Comparison of ENCODE assay signal across 34 cellular contexts in the genomic region with DNA sequence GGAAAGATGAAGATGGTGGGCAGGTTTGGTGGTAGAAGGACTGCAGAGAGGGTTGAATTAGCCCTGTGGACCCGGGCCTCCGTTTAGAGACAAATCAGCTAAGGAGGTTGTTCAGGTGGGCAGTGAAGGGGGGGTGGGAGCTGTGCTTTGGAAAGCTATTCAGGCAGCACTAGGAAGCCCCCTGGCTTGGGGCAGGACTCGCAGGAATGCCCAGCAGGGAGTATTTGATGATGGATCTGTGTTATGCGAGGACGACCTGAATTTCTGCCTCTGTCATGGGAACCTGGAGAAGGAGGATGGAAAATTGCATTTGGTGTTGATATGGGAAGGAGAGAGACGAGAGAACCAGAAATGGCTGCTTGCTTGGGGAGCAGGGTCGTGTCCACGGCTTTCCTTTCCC. TPM values are rescaled to one million over a fixed set of nuclear protein-coding genes. Genes with fewer than 3 reads are reported as not detected.
"Had no signal": no experiment of that assay in that cellular context is flagged by ENCODE, and none has a peak within 500 bp of the region (broad histone marks: within the 10 kb centered on the region; RNA-seq: fewer than 3 reads in every experiment).

No MANE protein-coding gene starts in this region.

- H3K9me3 ChIP-seq: ascending aorta, gastrocnemius medialis, heart left ventricle had no signal

- H3K36me3 Mint-ChIP-seq: activated CD4-positive, alpha-beta memory T cell treated with anti-CD3 and anti-CD28 coated beads for 36 hours; activated naive CD4-positive, alpha-beta T cell treated with anti-CD3 and anti-CD28 coated beads, Interleukin-2, amount 10 ng/mL, durations not matched to agents 7 days and 5 days; activated naive CD4-positive, alpha-beta T cell treated with anti-CD3 and anti-CD28 coated beads, Interleukin-2, amount 50 U/mL, for 72 hours; activated naive CD8-positive, alpha-beta T cell treated with anti-CD3 and anti-CD28 coated beads, Interleukin-2, amount 10 ng/mL, durations not matched to agents 7 days and 5 days had no signal

- H3K27me3 ChIP-seq: ascending aorta, brain microvascular endothelial cell, foreskin keratinocyte, gastrocnemius medialis, heart left ventricle had no signal

- H3K27ac Mint-ChIP-seq: activated CD4-positive, alpha-beta memory T cell treated with anti-CD3 and anti-CD28 coated beads for 36 hours; activated CD4-positive, alpha-beta T cell treated with anti-CD3 and anti-CD28 coated beads for 36 hours; activated CD4-positive, alpha-beta T cell treated with anti-CD3 and anti-CD28 coated beads, Interleukin-2, amount 10 ng/mL, durations not matched to agents 24 days and 14 days; activated CD8-positive, alpha-beta T cell treated with anti-CD3 and anti-CD28 coated beads, Interleukin-2, amount 10 ng/mL, durations not matched to agents 7 days and 5 days; activated naive CD4-positive, alpha-beta T cell treated with anti-CD3 and anti-CD28 coated beads, Interleukin-2, amount 10 ng/mL, durations not matched to agents 7 days and 5 days; activated naive CD4-positive, alpha-beta T cell treated with anti-CD3 and anti-CD28 coated beads, Interleukin-2, amount 50 U/mL, for 72 hours; activated naive CD8-positive, alpha-beta T cell treated with anti-CD3 and anti-CD28 coated beads, Interleukin-2, amount 10 ng/mL, durations not matched to agents 7 days and 5 days; activated T-cell treated with anti-CD3 and anti-CD28 coated beads, Interleukin-2, amount 50 U/mL, for 24 hours; activated T-cell treated with anti-CD3 and anti-CD28 coated beads, Interleukin-2, amount 50 U/mL, for 72 hours; T-helper 2 cell treated with Interferon-gamma antibody and Interleukin-4, amounts not matched to agents 5 μg/mL and 100 μg/mL, for 36 hours had no signal

- ATAC-seq: activated CD4-positive, alpha-beta T cell treated with anti-CD3 and anti-CD28 coated beads for 36 hours; activated CD8-positive, alpha-beta T cell treated with anti-CD3 and anti-CD28 coated beads, Interleukin-2, amount 10 ng/mL, durations not matched to agents 7 days and 5 days; activated naive CD4-positive, alpha-beta T cell treated with anti-CD3 and anti-CD28 coated beads, Interleukin-2, amount 50 U/mL, for 72 hours; activated T-cell treated with anti-CD3 and anti-CD28 coated beads, Interleukin-2, amount 50 U/mL, for 72 hours; esophagus mucosa; foreskin keratinocyte; gastrocnemius medialis; heart left ventricle; T-helper 17 cell had no signal

- FAIRE-seq: colon, endometrium had no signal

- H3K4me1 Mint-ChIP-seq: activated CD4-positive, alpha-beta T cell treated with anti-CD3 and anti-CD28 coated beads for 36 hours; activated CD4-positive, alpha-beta T cell treated with anti-CD3 and anti-CD28 coated beads, Interleukin-2, amount 10 ng/mL, durations not matched to agents 24 days and 14 days; activated naive CD4-positive, alpha-beta T cell treated with anti-CD3 and anti-CD28 coated beads, Interleukin-2, amount 10 ng/mL, durations not matched to agents 7 days and 5 days; activated naive CD8-positive, alpha-beta T cell treated with anti-CD3 and anti-CD28 coated beads, Interleukin-2, amount 10 ng/mL, durations not matched to agents 7 days and 5 days; central memory CD8-positive, alpha-beta T cell had no signal

- H3K4me1 ChIP-seq: ascending aorta, foreskin keratinocyte, gastrocnemius medialis, heart left ventricle had no signal

- H3K27ac ChIP-seq: ascending aorta, brain microvascular endothelial cell, foreskin keratinocyte, gastrocnemius medialis, heart left ventricle had no signal

- H3K4me3 Mint-ChIP-seq: activated CD4-positive, alpha-beta memory T cell treated with anti-CD3 and anti-CD28 coated beads for 36 hours; activated CD4-positive, alpha-beta T cell treated with anti-CD3 and anti-CD28 coated beads for 36 hours; activated CD4-positive, alpha-beta T cell treated with anti-CD3 and anti-CD28 coated beads, Interleukin-2, amount 10 ng/mL, durations not matched to agents 24 days and 14 days; activated CD8-positive, alpha-beta T cell treated with anti-CD3 and anti-CD28 coated beads, Interleukin-2, amount 10 ng/mL, durations not matched to agents 7 days and 5 days; activated naive CD4-positive, alpha-beta T cell treated with anti-CD3 and anti-CD28 coated beads, Interleukin-2, amount 10 ng/mL, durations not matched to agents 7 days and 5 days; activated naive CD8-positive, alpha-beta T cell treated with anti-CD3 and anti-CD28 coated beads, Interleukin-2, amount 10 ng/mL, durations not matched to agents 7 days and 5 days; activated T-cell treated with anti-CD3 and anti-CD28 coated beads, Interleukin-2, amount 50 U/mL, for 24 hours; activated T-cell treated with anti-CD3 and anti-CD28 coated beads, Interleukin-2, amount 50 U/mL, for 72 hours; central memory CD8-positive, alpha-beta T cell; T-helper 17 cell; T-helper 2 cell treated with Interferon-gamma antibody and Interleukin-4, amounts not matched to agents 5 μg/mL and 100 μg/mL, for 36 hours had no signal

- H3K4me3 ChIP-seq: ascending aorta, gastrocnemius medialis, heart left ventricle had no signal

- DNase-seq: activated CD4-positive, alpha-beta memory T cell treated with anti-CD3 and anti-CD28 coated beads for 36 hours; activated CD4-positive, alpha-beta T cell treated with anti-CD3 and anti-CD28 coated beads for 36 hours; activated CD4-positive, alpha-beta T cell treated with anti-CD3 and anti-CD28 coated beads, Interleukin-2, amount 10 ng/mL, durations not matched to agents 24 days and 14 days; activated CD4-positive, CD25-positive, alpha-beta regulatory T cell; activated CD4-positive, CD25-positive, alpha-beta regulatory T cell treated with anti-CD3 and anti-CD28 coated beads, Interleukin-2, amount 50 U/mL, for 72 hours; activated CD8-positive, alpha-beta T cell treated with anti-CD3 and anti-CD28 coated beads, Interleukin-2, amount 10 ng/mL, durations not matched to agents 7 days and 5 days; activated gamma-delta T cell; activated naive CD4-positive, alpha-beta T cell; activated naive CD4-positive, alpha-beta T cell treated with anti-CD3 and anti-CD28 coated beads, Interleukin-2, amount 10 ng/mL, durations not matched to agents 7 days and 5 days; activated naive CD8-positive, alpha-beta T cell treated with anti-CD3 and anti-CD28 coated beads, Interleukin-2, amount 10 ng/mL, durations not matched to agents 7 days and 5 days; activated T-cell treated with anti-CD3 and anti-CD28 coated beads for 4 hours; activated T-cell treated with anti-CD3 and anti-CD28 coated beads, Interleukin-2, amount 50 U/mL, for 24 hours; activated T-cell treated with anti-CD3 and anti-CD28 coated beads, Interleukin-2, amount 50 U/mL, for 72 hours; brain microvascular endothelial cell; cortex of kidney; dermis blood vessel endothelial cell; effector CD4-positive, alpha-beta T cell; foreskin keratinocyte; gastrocnemius medialis; glutamatergic neuron; heart left ventricle; T-helper 1 cell; T-helper 17 cell had no signal

- H3K9me3 Mint-ChIP-seq: activated CD4-positive, alpha-beta memory T cell treated with anti-CD3 and anti-CD28 coated beads for 36 hours; activated CD4-positive, alpha-beta T cell treated with anti-CD3 and anti-CD28 coated beads, Interleukin-2, amount 10 ng/mL, durations not matched to agents 24 days and 14 days; activated naive CD4-positive, alpha-beta T cell treated with anti-CD3 and anti-CD28 coated beads, Interleukin-2, amount 10 ng/mL, durations not matched to agents 7 days and 5 days; activated naive CD4-positive, alpha-beta T cell treated with anti-CD3 and anti-CD28 coated beads, Interleukin-2, amount 50 U/mL, for 72 hours; activated naive CD8-positive, alpha-beta T cell treated with anti-CD3 and anti-CD28 coated beads, Interleukin-2, amount 10 ng/mL, durations not matched to agents 7 days and 5 days; activated T-cell treated with anti-CD3 and anti-CD28 coated beads, Interleukin-2, amount 50 U/mL, for 24 hours; activated T-cell treated with anti-CD3 and anti-CD28 coated beads, Interleukin-2, amount 50 U/mL, for 72 hours; central memory CD8-positive, alpha-beta T cell; T-helper 2 cell treated with Interferon-gamma antibody and Interleukin-4, amounts not matched to agents 5 μg/mL and 100 μg/mL, for 36 hours had no signal

- H3K36me3 ChIP-seq: ascending aorta, brain microvascular endothelial cell, gastrocnemius medialis, heart left ventricle had no signal

RNA-seq across cellular contexts. Expression of gene SPDYE4, which starts 3.5 kb away (rescaled TPM):
- total RNA-seq: activated CD4-positive, alpha-beta memory T cell treated with anti-CD3 and anti-CD28 coated beads for 36 hours; activated CD4-positive, alpha-beta T cell treated with anti-CD3 and anti-CD28 coated beads for 36 hours; activated CD4-positive, alpha-beta T cell treated with anti-CD3 and anti-CD28 coated beads, Interleukin-2, amount 10 ng/mL, durations not matched to agents 24 days and 14 days; activated CD8-positive, alpha-beta T cell treated with anti-CD3 and anti-CD28 coated beads, Interleukin-2, amount 10 ng/mL, durations not matched to agents 7 days and 5 days; activated naive CD4-positive, alpha-beta T cell treated with anti-CD3 and anti-CD28 coated beads, Interleukin-2, amount 50 U/mL, for 72 hours; activated naive CD8-positive, alpha-beta T cell treated with anti-CD3 and anti-CD28 coated beads, Interleukin-2, amount 10 ng/mL, durations not matched to agents 7 days and 5 days; activated T-cell treated with anti-CD3 and anti-CD28 coated beads, Interleukin-2, amount 50 U/mL, for 72 hours; ascending aorta; bronchial epithelial cell; cardiac septum; cerebellum; dermis blood vessel endothelial cell; epithelial cell of proximal tubule; esophagus mucosa; foreskin keratinocyte; gastrocnemius medialis; heart left ventricle; T-helper 17 cell had no signal
- polyA plus RNA-seq: foreskin keratinocyte, heart left ventricle had no signal

RNA-seq across cellular contexts. Expression of gene CCDC42, which starts 10.3 kb away (rescaled TPM):
- total RNA-seq: activated naive CD4-positive, alpha-beta T cell treated with anti-CD3 and anti-CD28 coated beads, Interleukin-2, amount 50 U/mL, for 72 hours; ascending aorta; bronchial epithelial cell; cardiac septum; cerebellum; dermis blood vessel endothelial cell; epithelial cell of proximal tubule; esophagus mucosa; foreskin keratinocyte; gastrocnemius medialis had no signal
- polyA plus RNA-seq: foreskin keratinocyte, heart left ventricle had no signal

RNA-seq across cellular contexts. Expression of gene MFSD6L, which starts 44.3 kb away (rescaled TPM):
- total RNA-seq: activated CD4-positive, alpha-beta memory T cell treated with anti-CD3 and anti-CD28 coated beads for 36 hours; ascending aorta; bronchial epithelial cell; cardiac septum; dermis blood vessel endothelial cell; epithelial cell of proximal tubule; foreskin keratinocyte; gastrocnemius medialis; T-helper 17 cell had no signal
- polyA plus RNA-seq: foreskin keratinocyte had no signal
